In the genomic region with DNA sequence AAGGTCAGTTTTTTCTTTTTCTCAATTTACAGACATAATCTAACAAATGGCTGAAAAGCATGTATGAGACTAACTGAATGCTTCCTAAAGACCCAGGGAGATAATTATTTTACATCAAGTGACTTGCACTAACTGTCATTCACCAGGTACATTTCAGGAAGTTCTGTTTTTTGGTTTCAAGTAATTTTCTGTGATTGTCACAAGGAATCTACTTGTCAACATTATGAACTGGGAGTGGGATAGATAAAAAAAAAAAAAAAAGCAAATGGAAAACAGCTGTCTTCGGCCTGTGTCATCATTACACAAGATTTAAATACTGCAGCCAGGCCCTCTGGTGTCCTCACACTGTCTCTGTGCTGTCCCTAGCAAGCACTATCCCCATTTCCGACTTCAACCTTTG, we compare ENCODE assay signal across 23 cellular contexts.
"Had no signal": no experiment of that assay in that cellular context is flagged by ENCODE, and none has a peak within 500 bp of the region (broad histone marks: within the 10 kb centered on the region; RNA-seq: fewer than 3 reads in every experiment).

No MANE protein-coding gene starts in this region.

- H3K27ac ChIP-seq: coronary artery, dorsolateral prefrontal cortex, esophagus muscularis mucosa, gastrocnemius medialis, heart left ventricle, hepatocyte, left lung, lower lobe of right lung had no signal

- H3K9me3 ChIP-seq: gastrocnemius medialis, lower lobe of right lung had no signal

- H3K4me1 ChIP-seq: esophagus muscularis mucosa, gastrocnemius medialis, heart left ventricle, left lung, lower lobe of right lung had no signal

- ATAC-seq: gastrocnemius medialis; heart left ventricle; left cardiac atrium; left lung; left ventricle myocardium superior; lower lobe of right lung; mucosa of descending colon; naive thymus-derived CD8-positive, alpha-beta T cell had no signal

- H3K36me3 ChIP-seq: esophagus muscularis mucosa, gastrocnemius medialis, heart left ventricle, left lung, lower lobe of right lung had no signal

- H3K27me3 ChIP-seq: dorsolateral prefrontal cortex, esophagus muscularis mucosa, gastrocnemius medialis, heart left ventricle, hepatocyte, left lung had no signal

- DNase-seq: dermis blood vessel endothelial cell; dorsolateral prefrontal cortex; effector CD4-positive, alpha-beta T cell; effector memory CD4-positive, alpha-beta T cell; foreskin fibroblast; foreskin melanocyte; gastrocnemius medialis; heart left ventricle; hypothalamus; immature natural killer cell; islet precursor cell; kidney; left cardiac atrium; left lung; left ventricle myocardium superior; lower lobe of right lung; mesenchymal stem cell; mucosa of descending colon; naive B cell; naive thymus-derived CD8-positive, alpha-beta T cell had no signal

- H3K4me3 ChIP-seq: coronary artery, dorsolateral prefrontal cortex, esophagus muscularis mucosa, gastrocnemius medialis, heart left ventricle, hepatocyte, left lung, lower lobe of right lung, mucosa of descending colon had no signal
